Comparison of ENCODE assay signal across 9 cellular contexts in genomic region chr20:63500902-63501817, GRCh38.
A peak's percentile ranks its signal among the peaks of the same experiment; 100 is the strongest.
DNase-seq lines count a peak whose midpoint lies in the region; FAIRE-seq and TF ChIP-seq lines count a peak whose summit lies in the region.
"Had no signal": no experiment of that assay in that cellular context is flagged by ENCODE, and none has a peak within 500 bp of the region (broad histone marks: within the 10 kb centered on the region; RNA-seq: fewer than 3 reads in every experiment).

No MANE protein-coding gene starts in this region.

- H3K36me3 Mint-ChIP-seq in nephron (ENCODE audit: low read depth), result no peaks in the 10 kb centered on the region

- peaks cover 8% of the 10 kb centered on the region for H3K9me3 Mint-ChIP-seq in nephron

- no peaks in the 10 kb centered on the region for H3K4me1 Mint-ChIP-seq in nephron

- H3K4me3 Mint-ChIP-seq in nephron, result peak overlapping the region; percentile 25 to 81 (median 75)
- H3K4me3 Mint-ChIP-seq: stimulated activated naive CD8-positive, alpha-beta T cell treated with anti-CD3 and anti-CD28 coated beads, Interleukin-15, Interleukin-2, amounts not matched to agents 100 ng/mL and 50 ng/mL, for 24 hours had no signal

- TF ChIP-seq CTCF in nephron (IDR thresholded peaks at IDR 0.05; ENCODE audit: unreplicated experiment in 3 of 3), result no peak

- peak; percentile 64 for FAIRE-seq in HTR-8/SVneo (lab: Jason Lieb, UNC)
- FAIRE-seq: RCC 7860 had no signal

- peak overlapping the region; percentile 74 for H3K27ac ChIP-seq in angular gyrus (ENCODE audit: low read depth, low read length)
- H3K27ac ChIP-seq: GM23248 had no signal

- H3K27ac Mint-ChIP-seq in nephron, result no peak overlapping the region
- H3K27ac Mint-ChIP-seq: stimulated activated naive CD8-positive, alpha-beta T cell treated with anti-CD3 and anti-CD28 coated beads, Interleukin-15, Interleukin-2, amounts not matched to agents 100 ng/mL and 50 ng/mL, for 24 hours had no signal

- peaks cover 51% of the 10 kb centered on the region for H3K27me3 Mint-ChIP-seq in nephron (ENCODE audit: low read depth)

- no peak for DNase-seq in HTR-8/SVneo (ENCODE audit: insufficient read length, low spot score)
- DNase-seq in CD1c-positive myeloid dendritic cell (ENCODE audit: extremely low spot score), result no peak
- no peak for DNase-seq in NCI-H2029 (lab: John Stamatoyannopoulos, UW)
- DNase-seq: GM23248; stimulated activated CD4-positive, alpha-beta T cell treated with anti-CD3 and anti-CD28 coated beads, Interleukin-2, amount 100 ng/mL, for 48 hours had no signal
